ENCODE assay signal across 19 cellular contexts in genomic region chrX:6968231-6968630, GRCh38.
DNase-seq lines count a peak whose midpoint lies in the region; TF ChIP-seq lines count a peak whose summit lies in the region.
"Had no signal": no experiment of that assay in that cellular context is flagged by ENCODE, and none has a peak within 500 bp of the region (broad histone marks: within the 10 kb centered on the region; RNA-seq: fewer than 3 reads in every experiment).

No MANE protein-coding gene starts in this region.

- H3K4me1 ChIP-seq in NT2/D1 (ENCODE audit: insufficient read depth, insufficient read length), result peaks cover 2% of the 10 kb centered on the region
- H3K4me1 ChIP-seq: A549 had no signal

- no peak overlapping the region for H3K4me3 ChIP-seq in BJ (ENCODE audit: low read depth, low read length)
- H3K4me3 ChIP-seq in NT2/D1 (ENCODE audit: insufficient read length, low read depth), result no peak overlapping the region
- H3K4me3 ChIP-seq: A549, PC-9, SK-N-MC had no signal

- H3K4me3 Mint-ChIP-seq in osteocyte (ENCODE audit: unreplicated experiment), result no peak overlapping the region
- no peak overlapping the region for H3K4me3 Mint-ChIP-seq in glutamatergic neuron (ENCODE audit: unreplicated experiment)
- H3K4me3 Mint-ChIP-seq: CD4-positive, alpha-beta T cell had no signal

- H3K27me3 Mint-ChIP-seq in osteocyte (ENCODE audit: unreplicated experiment) (no peaks in the 10 kb centered on the region), glutamatergic neuron (ENCODE audit: unreplicated experiment) (no peaks in the 10 kb centered on the region)
- H3K27me3 Mint-ChIP-seq: CD4-positive, alpha-beta T cell had no signal

- no peaks in the 10 kb centered on the region for H3K9me3 ChIP-seq in NT2/D1 (ENCODE audit: insufficient read depth, low read length)
- H3K9me3 ChIP-seq: A549 had no signal

- H3K4me1 Mint-ChIP-seq in osteocyte (ENCODE audit: unreplicated experiment) (peaks cover 16% of the 10 kb centered on the region), glutamatergic neuron (ENCODE audit: low read depth, unreplicated experiment) (no peaks in the 10 kb centered on the region)

- H3K36me3 Mint-ChIP-seq in osteocyte (ENCODE audit: unreplicated experiment) (no peaks in the 10 kb centered on the region), glutamatergic neuron (ENCODE audit: unreplicated experiment) (no peaks in the 10 kb centered on the region)

- CTCF ChIA-PET in BJ (lab: Yijun Ruan, JAX), result no interaction called here

- H3K27me3 ChIP-seq in BJ (ENCODE audit: control insufficient read depth, insufficient read depth, low read length) (no peaks in the 10 kb centered on the region), NT2/D1 (ENCODE audit: insufficient read depth, insufficient read length) (no peaks in the 10 kb centered on the region)

- peak overlapping the region; percentile 45 for H3K27ac Mint-ChIP-seq in osteocyte (ENCODE audit: unreplicated experiment)
- no peak overlapping the region for H3K27ac Mint-ChIP-seq in glutamatergic neuron (ENCODE audit: unreplicated experiment)
- H3K27ac Mint-ChIP-seq: CD4-positive, alpha-beta T cell had no signal

- DNase-seq in BJ (ENCODE audit: low read depth) (peak; percentile 19), NT2/D1 (ENCODE audit: low read depth, low spot score) (peak; percentile 13), kidney tubule cell (ENCODE audit: low spot score) (peak; percentile 75), osteocyte (ENCODE audit: extremely low spot score, unreplicated experiment) (no peak), NK-92 (lab: John Stamatoyannopoulos, UW; ENCODE audit: unreplicated experiment) (no peak), retina (no peak), NCI-H128 (lab: John Stamatoyannopoulos, UW; ENCODE audit: unreplicated experiment) (no peak), glutamatergic neuron (no peak)
- DNase-seq: Calu3; CD4-positive, alpha-beta T cell; DMS79; HCEC 1CT; KBM-7; NCI-H1092; NCI-H1694 treated with DMSO at 0.1 percent for 48 hours; NCI-H446; PC-9 had no signal

- H3K9ac ChIP-seq in NT2/D1 (ENCODE audit: insufficient read length, low read depth), result no peak overlapping the region

- no peak for TF ChIP-seq CTCF in BJ (IDR thresholded peaks at IDR 0.05; ENCODE audit: insufficient read depth, low read depth, low read length)
- no peak for TF ChIP-seq CTCF in osteocyte (IDR thresholded peaks at IDR 0.05)
- TF ChIP-seq CTCF in glutamatergic neuron (IDR thresholded peaks at IDR 0.05; ENCODE audit: partially characterized antibody, unreplicated experiment), result no peak

- POLR2A ChIA-PET in BJ (lab: Charles Lee), result no interaction called here

- H3K36me3 ChIP-seq in BJ (ENCODE audit: control insufficient read depth, insufficient read depth, low read length) (no peaks in the 10 kb centered on the region), NT2/D1 (ENCODE audit: insufficient read depth, insufficient read length, low read length) (no peaks in the 10 kb centered on the region)

- H3K9me3 Mint-ChIP-seq in osteocyte (ENCODE audit: unreplicated experiment) (peaks cover 4% of the 10 kb centered on the region), glutamatergic neuron (ENCODE audit: unreplicated experiment) (peaks cover 3% of the 10 kb centered on the region)
- H3K9me3 Mint-ChIP-seq: CD4-positive, alpha-beta T cell had no signal

Comparison
In these comparisons a context has a peak if more than half of its experiments do, and no peak if none do; other contexts are left out.
1. DNase-seq: peak in BJ (single experiment), NT2/D1 (single experiment) and kidney tubule cell (single experiment); none in osteocyte (single experiment), NK-92 (single experiment), retina (single experiment), NCI-H128 (single experiment) and glutamatergic neuron (single experiment).